24 cellular contexts compared by ENCODE assay signal in genomic region chr19:5448374-5448773, GRCh38. TPM values are rescaled to one million over a fixed set of nuclear protein-coding genes. Genes with fewer than 3 reads are reported as not detected.
DNase-seq lines count a peak whose midpoint lies in the region; TF ChIP-seq lines count a peak whose summit lies in the region.
"Had no signal": no experiment of that assay in that cellular context is flagged by ENCODE, and none has a peak within 500 bp of the region (broad histone marks: within the 10 kb centered on the region; RNA-seq: fewer than 3 reads in every experiment).

No MANE protein-coding gene starts in this region.

- H3K27me3 Mint-ChIP-seq in glutamatergic neuron (ENCODE audit: unreplicated experiment) = peaks cover 10% of the 10 kb centered on the region

- peaks cover 7% of the 10 kb centered on the region for H3K4me1 Mint-ChIP-seq in glutamatergic neuron (ENCODE audit: low read depth, unreplicated experiment)

- H3K27ac Mint-ChIP-seq in glutamatergic neuron (ENCODE audit: unreplicated experiment) = peak overlapping the region; percentile 17
- H3K27ac Mint-ChIP-seq: CD8-positive, alpha-beta T cell had no signal

- no peak for TF ChIP-seq CTCF in glutamatergic neuron (IDR thresholded peaks at IDR 0.05; ENCODE audit: partially characterized antibody, unreplicated experiment)

- H3K36me3 Mint-ChIP-seq in glutamatergic neuron (ENCODE audit: unreplicated experiment) = no peaks in the 10 kb centered on the region
- H3K36me3 Mint-ChIP-seq: CD8-positive, alpha-beta T cell had no signal

- peaks cover 12% of the 10 kb centered on the region for H3K9me3 Mint-ChIP-seq in glutamatergic neuron (ENCODE audit: unreplicated experiment)
- H3K9me3 Mint-ChIP-seq: CD8-positive, alpha-beta T cell had no signal

- DNase-seq in DMS153 (lab: John Stamatoyannopoulos, UW) = peak; percentile 12
- no peak for DNase-seq in DMS153 treated with DMSO at 0.1 percent for 48 hours (lab: John Stamatoyannopoulos, UW; ENCODE audit: unreplicated experiment)
- peak; percentile 16 for DNase-seq in COLO668 (lab: John Stamatoyannopoulos, UW; ENCODE audit: unreplicated experiment)
- peak; percentile 38 for DNase-seq in NCI-H345 treated with DMSO at 0.1 percent for 48 hours (lab: John Stamatoyannopoulos, UW; ENCODE audit: unreplicated experiment)
- no peak for DNase-seq in glutamatergic neuron
- no peak for DNase-seq in NCI-H1092 treated with DMSO at 0.1 percent for 48 hours (lab: John Stamatoyannopoulos, UW)
- DNase-seq in AML-193 (lab: John Stamatoyannopoulos, UW) = no peak
- DNase-seq in NCI-H2196 treated with DMSO at 0.1 percent for 48 hours (lab: John Stamatoyannopoulos, UW; ENCODE audit: unreplicated experiment) = no peak
- DNase-seq: C1 segment of cervical spinal cord; CD8-positive, alpha-beta T cell; DMS79 treated with DMSO at 0.1 percent for 48 hours; H9; MG63; NCI-H187; NCI-H510A; PC-9; SIG-M5 had no signal

- no peak overlapping the region for H3K4me3 Mint-ChIP-seq in glutamatergic neuron (ENCODE audit: unreplicated experiment)
- H3K4me3 Mint-ChIP-seq: CD8-positive, alpha-beta T cell; H9 had no signal

RNA-seq across cellular contexts. Expression of gene ZNRF4, which starts 6.8 kb away (rescaled TPM):
- not detected for total RNA-seq in glutamatergic neuron (ENCODE audit: unreplicated experiment)
- total RNA-seq: CD8-positive, alpha-beta T cell; GM12878; GM23248; H9; HepG2; HT-29; K562; LHCN-M2; PC-9; T-helper 2 cell treated with Interferon-gamma antibody and Interleukin-4, amounts not matched to agents 100 ng/mL and 5 ng/mL, for 36 hours had no signal

Comparison
In these comparisons a context has a peak if more than half of its experiments do, and no peak if none do; other contexts are left out.
1. DNase-seq: peak in DMS153 (single experiment), COLO668 (single experiment) and NCI-H345 treated with DMSO at 0.1 percent for 48 hours (single experiment); none in DMS153 treated with DMSO at 0.1 percent for 48 hours (single experiment), glutamatergic neuron (single experiment), NCI-H1092 treated with DMSO at 0.1 percent for 48 hours (single experiment), AML-193 (0 of 2) and NCI-H2196 treated with DMSO at 0.1 percent for 48 hours (single experiment).